In the genomic region with DNA sequence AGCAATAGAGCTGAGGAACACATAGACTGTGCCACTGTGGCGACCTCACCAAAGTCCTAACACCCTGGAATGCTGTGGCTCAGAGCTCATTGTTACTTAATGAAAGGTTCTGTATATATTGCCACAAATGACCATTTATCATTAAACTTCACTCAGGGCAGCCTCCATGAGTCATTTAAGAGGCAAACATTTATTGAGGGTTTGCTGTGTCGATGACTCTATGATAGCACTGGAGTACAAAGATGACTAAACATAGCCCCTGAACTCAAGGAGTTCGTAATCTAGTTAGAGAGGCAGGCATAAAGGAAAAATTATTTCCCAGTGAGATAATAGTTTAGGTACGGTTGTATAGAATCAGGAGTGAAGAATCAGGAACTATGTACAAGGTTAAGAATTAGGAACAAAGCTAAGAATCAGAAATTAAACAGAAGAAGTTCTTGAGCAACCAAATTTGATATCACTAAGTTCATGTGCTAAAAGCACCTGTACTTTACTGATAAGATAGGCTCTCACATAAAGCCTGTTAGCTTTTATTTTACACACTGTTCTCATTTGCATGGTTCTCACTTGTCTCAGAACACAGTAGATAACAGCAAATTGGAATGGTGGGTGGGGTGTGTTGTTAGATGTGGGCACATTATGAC, we compare ENCODE assay signal across 1 cellular context.
TF ChIP-seq lines count a peak whose summit lies in the region.

No MANE protein-coding gene starts in this region.

TF ChIP-seq in HEK293, 187 proteins besides CTCF, POLR2A, EP300 and RAD21 (continued from another document):
- TF ChIP-seq, protein P1, sequence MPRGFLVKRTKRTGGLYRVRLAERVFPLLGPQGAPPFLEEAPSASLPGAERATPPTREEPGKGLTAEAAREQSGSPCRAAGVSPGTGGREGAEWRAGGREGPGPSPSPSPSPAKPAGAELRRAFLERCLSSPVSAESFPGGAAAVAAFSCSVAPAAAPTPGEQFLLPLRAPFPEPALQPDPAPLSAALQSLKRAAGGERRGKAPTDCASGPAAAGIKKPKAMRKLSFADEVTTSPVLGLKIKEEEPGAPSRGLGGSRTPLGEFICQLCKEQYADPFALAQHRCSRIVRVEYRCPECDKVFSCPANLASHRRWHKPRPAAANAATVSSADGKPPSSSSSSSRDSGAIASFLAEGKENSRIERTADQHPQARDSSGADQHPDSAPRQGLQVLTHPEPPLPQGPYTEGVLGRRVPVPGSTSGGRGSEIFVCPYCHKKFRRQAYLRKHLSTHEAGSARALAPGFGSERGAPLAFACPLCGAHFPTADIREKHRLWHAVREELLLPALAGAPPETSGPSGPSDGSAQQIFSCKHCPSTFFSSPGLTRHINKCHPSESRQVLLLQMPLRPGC (tag by site-specific recombination; IDR thresholded peaks at IDR 0.05) = 0 out of 2 replicates have a peak, but pooled peaks have one; percentile 55
- TF ChIP-seq ZNF404 (tag by site-specific recombination; IDR thresholded peaks at IDR 0.05) (no peak), FEZF1 (tag by site-specific recombination; IDR thresholded peaks at IDR 0.05) (0 out of 2 replicates have a peak, but pooled peaks have one; percentile 14), ZNF366 (tag by site-specific recombination; conservative IDR thresholded peaks at IDR 0.05) (peak; percentile 69), OSR2 (tag by site-specific recombination; IDR thresholded peaks at IDR 0.05) (peak; percentile 48; the same call in 1 of the 2 replicates), ZNF843 (tag by site-specific recombination; IDR thresholded peaks at IDR 0.05) (peak; percentile 62; the same call in 1 of the 2 replicates), ZNF660 (tag by site-specific recombination; IDR thresholded peaks at IDR 0.05) (peak; percentile 73; the same call in 1 of the 2 replicates), ZXDB (tag by site-specific recombination; IDR thresholded peaks at IDR 0.05) (0 out of 2 replicates have a peak, but pooled peaks have one; percentile 51), ZEB2 (tag by site-specific recombination; IDR thresholded peaks at IDR 0.05) (peak; percentile 70), ZNF394 (tag by site-specific recombination; IDR thresholded peaks at IDR 0.05; ENCODE audit: borderline replicate concordance) (0 out of 2 replicates have a peak, but pooled peaks have one; percentile 20), ZNF24 (tag by site-specific recombination; IDR thresholded peaks at IDR 0.05) (no peak), ZNF558 (tag by site-specific recombination; IDR thresholded peaks at IDR 0.05) (peak; percentile 50; the same call in 1 of the 2 replicates), ZBTB17 (tag by site-specific recombination; IDR thresholded peaks at IDR 0.05) (peak; percentile 60), SP7 (tag by site-specific recombination; IDR thresholded peaks at IDR 0.05) (peak; percentile 100)
- TF ChIP-seq, protein P2, sequence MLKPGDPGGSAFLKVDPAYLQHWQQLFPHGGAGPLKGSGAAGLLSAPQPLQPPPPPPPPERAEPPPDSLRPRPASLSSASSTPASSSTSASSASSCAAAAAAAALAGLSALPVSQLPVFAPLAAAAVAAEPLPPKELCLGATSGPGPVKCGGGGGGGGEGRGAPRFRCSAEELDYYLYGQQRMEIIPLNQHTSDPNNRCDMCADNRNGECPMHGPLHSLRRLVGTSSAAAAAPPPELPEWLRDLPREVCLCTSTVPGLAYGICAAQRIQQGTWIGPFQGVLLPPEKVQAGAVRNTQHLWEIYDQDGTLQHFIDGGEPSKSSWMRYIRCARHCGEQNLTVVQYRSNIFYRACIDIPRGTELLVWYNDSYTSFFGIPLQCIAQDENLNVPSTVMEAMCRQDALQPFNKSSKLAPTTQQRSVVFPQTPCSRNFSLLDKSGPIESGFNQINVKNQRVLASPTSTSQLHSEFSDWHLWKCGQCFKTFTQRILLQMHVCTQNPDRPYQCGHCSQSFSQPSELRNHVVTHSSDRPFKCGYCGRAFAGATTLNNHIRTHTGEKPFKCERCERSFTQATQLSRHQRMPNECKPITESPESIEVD (tag by site-specific recombination; IDR thresholded peaks at IDR 0.05) = peak; percentile 17; the same call in 1 of the 2 replicates
- TF ChIP-seq, protein P3, sequence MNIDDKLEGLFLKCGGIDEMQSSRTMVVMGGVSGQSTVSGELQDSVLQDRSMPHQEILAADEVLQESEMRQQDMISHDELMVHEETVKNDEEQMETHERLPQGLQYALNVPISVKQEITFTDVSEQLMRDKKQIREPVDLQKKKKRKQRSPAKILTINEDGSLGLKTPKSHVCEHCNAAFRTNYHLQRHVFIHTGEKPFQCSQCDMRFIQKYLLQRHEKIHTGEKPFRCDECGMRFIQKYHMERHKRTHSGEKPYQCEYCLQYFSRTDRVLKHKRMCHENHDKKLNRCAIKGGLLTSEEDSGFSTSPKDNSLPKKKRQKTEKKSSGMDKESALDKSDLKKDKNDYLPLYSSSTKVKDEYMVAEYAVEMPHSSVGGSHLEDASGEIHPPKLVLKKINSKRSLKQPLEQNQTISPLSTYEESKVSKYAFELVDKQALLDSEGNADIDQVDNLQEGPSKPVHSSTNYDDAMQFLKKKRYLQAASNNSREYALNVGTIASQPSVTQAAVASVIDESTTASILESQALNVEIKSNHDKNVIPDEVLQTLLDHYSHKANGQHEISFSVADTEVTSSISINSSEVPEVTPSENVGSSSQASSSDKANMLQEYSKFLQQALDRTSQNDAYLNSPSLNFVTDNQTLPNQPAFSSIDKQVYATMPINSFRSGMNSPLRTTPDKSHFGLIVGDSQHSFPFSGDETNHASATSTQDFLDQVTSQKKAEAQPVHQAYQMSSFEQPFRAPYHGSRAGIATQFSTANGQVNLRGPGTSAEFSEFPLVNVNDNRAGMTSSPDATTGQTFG (tag by site-specific recombination; IDR thresholded peaks at IDR 0.05; ENCODE audit: borderline replicate concordance) = no peak
- TF ChIP-seq, protein P4, sequence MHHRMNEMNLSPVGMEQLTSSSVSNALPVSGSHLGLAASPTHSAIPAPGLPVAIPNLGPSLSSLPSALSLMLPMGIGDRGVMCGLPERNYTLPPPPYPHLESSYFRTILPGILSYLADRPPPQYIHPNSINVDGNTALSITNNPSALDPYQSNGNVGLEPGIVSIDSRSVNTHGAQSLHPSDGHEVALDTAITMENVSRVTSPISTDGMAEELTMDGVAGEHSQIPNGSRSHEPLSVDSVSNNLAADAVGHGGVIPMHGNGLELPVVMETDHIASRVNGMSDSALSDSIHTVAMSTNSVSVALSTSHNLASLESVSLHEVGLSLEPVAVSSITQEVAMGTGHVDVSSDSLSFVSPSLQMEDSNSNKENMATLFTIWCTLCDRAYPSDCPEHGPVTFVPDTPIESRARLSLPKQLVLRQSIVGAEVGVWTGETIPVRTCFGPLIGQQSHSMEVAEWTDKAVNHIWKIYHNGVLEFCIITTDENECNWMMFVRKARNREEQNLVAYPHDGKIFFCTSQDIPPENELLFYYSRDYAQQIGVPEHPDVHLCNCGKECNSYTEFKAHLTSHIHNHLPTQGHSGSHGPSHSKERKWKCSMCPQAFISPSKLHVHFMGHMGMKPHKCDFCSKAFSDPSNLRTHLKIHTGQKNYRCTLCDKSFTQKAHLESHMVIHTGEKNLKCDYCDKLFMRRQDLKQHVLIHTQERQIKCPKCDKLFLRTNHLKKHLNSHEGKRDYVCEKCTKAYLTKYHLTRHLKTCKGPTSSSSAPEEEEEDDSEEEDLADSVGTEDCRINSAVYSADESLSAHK (tag by site-specific recombination; IDR thresholded peaks at IDR 0.05) = no peak
